24 cellular contexts compared by ENCODE assay signal in genomic region chr3:59605318-59605717, GRCh38.
DNase-seq lines count a peak whose midpoint lies in the region; ATAC-seq and TF ChIP-seq lines count a peak whose summit lies in the region.
"Had no signal": no experiment of that assay in that cellular context is flagged by ENCODE, and none has a peak within 500 bp of the region (broad histone marks: within the 10 kb centered on the region; RNA-seq: fewer than 3 reads in every experiment).

No MANE protein-coding gene starts in this region.

- no peaks in the 10 kb centered on the region for H3K36me3 Mint-ChIP-seq in mesothelial cell of epicardium

- no peak overlapping the region for H3K4me3 Mint-ChIP-seq in mesothelial cell of epicardium
- H3K4me3 Mint-ChIP-seq: activated CD4-positive, alpha-beta T cell treated with anti-CD3 and anti-CD28 coated beads, Interleukin-2, amount 10 ng/mL, durations not matched to agents 24 days and 14 days; naive thymus-derived CD4-positive, alpha-beta T cell had no signal

- TF ChIP-seq CTCF in body of pancreas (IDR thresholded peaks at IDR 0.05) (no peak), mesothelial cell of epicardium (IDR thresholded peaks at IDR 0.05; ENCODE audit: unreplicated experiment) (no peak)

- ATAC-seq in body of pancreas: no peak
- ATAC-seq: gastrocnemius medialis; HCT116; naive thymus-derived CD4-positive, alpha-beta T cell; Right ventricle myocardium inferior had no signal

- peaks cover 11% of the 10 kb centered on the region for H3K4me1 ChIP-seq in body of pancreas
- H3K4me1 ChIP-seq: gastrocnemius medialis, sigmoid colon had no signal

- H3K27ac ChIP-seq in body of pancreas: no peak overlapping the region
- H3K27ac ChIP-seq: gastrocnemius medialis, sigmoid colon, tibial nerve had no signal

- H3K36me3 ChIP-seq in body of pancreas (replicated peaks in 1 of 2; ENCODE audit: insufficient read depth in 1 of 2, low read depth in 2 of 2): no peaks in the 10 kb centered on the region
- H3K36me3 ChIP-seq: adrenal gland, gastrocnemius medialis, sigmoid colon, tibial nerve had no signal

- H3K27me3 Mint-ChIP-seq in mesothelial cell of epicardium (ENCODE audit: low read depth): peaks cover 3% of the 10 kb centered on the region

- no peaks in the 10 kb centered on the region for H3K9me3 ChIP-seq in body of pancreas
- H3K9me3 ChIP-seq: adrenal gland, gastrocnemius medialis, sigmoid colon, tibial nerve had no signal

- WGBS in body of pancreas, 2 donors: 83 to 100% methylated on average over 1 of the region's 1 CpG

- intact Hi-C loops in body of pancreas (cut with DNase I): no loop called here

- H3K4me3 ChIP-seq in body of pancreas: no peak overlapping the region
- H3K4me3 ChIP-seq: adrenal gland, gastrocnemius medialis, sigmoid colon, tibial nerve had no signal

- H3K27ac Mint-ChIP-seq in mesothelial cell of epicardium: no peak overlapping the region
- H3K27ac Mint-ChIP-seq: activated CD4-positive, alpha-beta T cell treated with anti-CD3 and anti-CD28 coated beads, Interleukin-2, amount 10 ng/mL, durations not matched to agents 24 days and 14 days; naive thymus-derived CD4-positive, alpha-beta T cell had no signal

- no peaks in the 10 kb centered on the region for H3K9me3 Mint-ChIP-seq in mesothelial cell of epicardium
- H3K9me3 Mint-ChIP-seq: naive thymus-derived CD4-positive, alpha-beta T cell had no signal

- DNase-seq in NCI-H1417 (lab: John Stamatoyannopoulos, UW) (peak; percentile 30 to 70 (median 50)), NCI-H1417 treated with DMSO at 0.1 percent for 48 hours (lab: John Stamatoyannopoulos, UW) (no peak), NCI-H2171 (lab: John Stamatoyannopoulos, UW) (peak; percentile 45), body of pancreas (peak; percentile 22 to 51 (median 39)), mesothelial cell of epicardium (ENCODE audit: low spot score in 2 of 2, unreplicated experiment in 2 of 2) (no peak), medulla oblongata (ENCODE audit: extremely low spot score) (no peak), CD1c-positive myeloid dendritic cell (ENCODE audit: extremely low spot score) (no peak)
- DNase-seq in effector CD4-positive, alpha-beta T cell: no peak
- DNase-seq: activated CD4-positive, alpha-beta T cell treated with anti-CD3 and anti-CD28 coated beads, Interleukin-2, amount 10 ng/mL, durations not matched to agents 24 days and 14 days; activated CD8-positive, alpha-beta memory T cell treated with anti-CD3 and anti-CD28 coated beads, Interleukin-2, amount 50 U/mL, for 4 hours; activated effector memory CD4-positive, alpha-beta T cell treated with anti-CD3 and anti-CD28 coated beads, Interleukin-2, amount 50 U/mL, for 16 hours; adrenal gland; erythroblast; gastrocnemius medialis; kidney; mammary epithelial cell; MM.1S; naive thymus-derived CD4-positive, alpha-beta T cell; NCI-H446 treated with DMSO at 0.1 percent for 48 hours; sigmoid colon; stimulated activated naive CD4-positive, alpha-beta T cell had no signal

- peaks cover 3% of the 10 kb centered on the region for H3K4me1 Mint-ChIP-seq in mesothelial cell of epicardium
- H3K4me1 Mint-ChIP-seq: activated CD4-positive, alpha-beta T cell treated with anti-CD3 and anti-CD28 coated beads, Interleukin-2, amount 10 ng/mL, durations not matched to agents 24 days and 14 days had no signal

- H3K27me3 ChIP-seq in body of pancreas: no peaks in the 10 kb centered on the region
- H3K27me3 ChIP-seq: adrenal gland, gastrocnemius medialis, sigmoid colon, tibial nerve had no signal

- no peak for TF ChIP-seq POLR2A in body of pancreas (IDR thresholded peaks at IDR 0.05)

Comparison
In these comparisons a context has a peak if more than half of its experiments do, and no peak if none do; other contexts are left out.
1. DNase-seq: peak in NCI-H1417 (3 of 3), NCI-H2171 (single experiment) and body of pancreas (4 of 4); none in NCI-H1417 treated with DMSO at 0.1 percent for 48 hours (single experiment), mesothelial cell of epicardium (0 of 2), medulla oblongata (single experiment), effector CD4-positive, alpha-beta T cell (single experiment) and CD1c-positive myeloid dendritic cell (single experiment).